1 cellular context compared by ENCODE assay signal in genomic region chr10:14022954-14023353, GRCh38.
TF ChIP-seq lines count a peak whose summit lies in the region.

No MANE protein-coding gene starts in this region.

TF ChIP-seq in HepG2, 621 proteins besides CTCF, POLR2A, EP300 and RAD21 (continued from another document):
- TF ChIP-seq, protein P1, sequence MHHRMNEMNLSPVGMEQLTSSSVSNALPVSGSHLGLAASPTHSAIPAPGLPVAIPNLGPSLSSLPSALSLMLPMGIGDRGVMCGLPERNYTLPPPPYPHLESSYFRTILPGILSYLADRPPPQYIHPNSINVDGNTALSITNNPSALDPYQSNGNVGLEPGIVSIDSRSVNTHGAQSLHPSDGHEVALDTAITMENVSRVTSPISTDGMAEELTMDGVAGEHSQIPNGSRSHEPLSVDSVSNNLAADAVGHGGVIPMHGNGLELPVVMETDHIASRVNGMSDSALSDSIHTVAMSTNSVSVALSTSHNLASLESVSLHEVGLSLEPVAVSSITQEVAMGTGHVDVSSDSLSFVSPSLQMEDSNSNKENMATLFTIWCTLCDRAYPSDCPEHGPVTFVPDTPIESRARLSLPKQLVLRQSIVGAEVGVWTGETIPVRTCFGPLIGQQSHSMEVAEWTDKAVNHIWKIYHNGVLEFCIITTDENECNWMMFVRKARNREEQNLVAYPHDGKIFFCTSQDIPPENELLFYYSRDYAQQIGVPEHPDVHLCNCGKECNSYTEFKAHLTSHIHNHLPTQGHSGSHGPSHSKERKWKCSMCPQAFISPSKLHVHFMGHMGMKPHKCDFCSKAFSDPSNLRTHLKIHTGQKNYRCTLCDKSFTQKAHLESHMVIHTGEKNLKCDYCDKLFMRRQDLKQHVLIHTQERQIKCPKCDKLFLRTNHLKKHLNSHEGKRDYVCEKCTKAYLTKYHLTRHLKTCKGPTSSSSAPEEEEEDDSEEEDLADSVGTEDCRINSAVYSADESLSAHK (CRISPR knock-in tag; IDR thresholded peaks at IDR 0.05; ENCODE audit: borderline replicate concordance), result no peak
- TF ChIP-seq PPARG (CRISPR knock-in tag; conservative IDR thresholded peaks at IDR 0.05), result no peak
- no peak for TF ChIP-seq ZNF24 (IDR thresholded peaks at IDR 0.05)
- TF ChIP-seq ZNF703 (CRISPR knock-in tag; IDR thresholded peaks at IDR 0.05; ENCODE audit: borderline replicate concordance), result no peak
- no peak for TF ChIP-seq MAZ (IDR thresholded peaks at IDR 0.05; ENCODE audit: borderline replicate concordance, low read depth, low read length)
- no peak for TF ChIP-seq MAZ (CRISPR knock-in tag; IDR thresholded peaks at IDR 0.05; ENCODE audit: low read depth)
- no peak for TF ChIP-seq RAD51 (IDR thresholded peaks at IDR 0.05; ENCODE audit: borderline replicate concordance)
- TF ChIP-seq ZNF484 (CRISPR knock-in tag; IDR thresholded peaks at IDR 0.05; ENCODE audit: borderline replicate concordance, low read depth), result no peak
